20 cellular contexts compared by ENCODE assay signal in genomic region chr3:155702745-155703581, GRCh38. TPM values are rescaled to one million over a fixed set of nuclear protein-coding genes. Genes with fewer than 3 reads are reported as not detected.
DNase-seq lines count a peak whose midpoint lies in the region; ATAC-seq and TF ChIP-seq lines count a peak whose summit lies in the region.
"Had no signal": no experiment of that assay in that cellular context is flagged by ENCODE, and none has a peak within 500 bp of the region (broad histone marks: within the 10 kb centered on the region; RNA-seq: fewer than 3 reads in every experiment).

No MANE protein-coding gene starts in this region.

- 56 to 61% methylated on average over 6 of the region's 6 CpGs for WGBS in body of pancreas, 2 donors

- TF ChIP-seq POLR2A in body of pancreas (IDR thresholded peaks at IDR 0.05): no peak

- H3K36me3 Mint-ChIP-seq in nephron progenitor cell (ENCODE audit: low read depth): peaks cover 17% of the 10 kb centered on the region
- H3K36me3 Mint-ChIP-seq: CD8-positive, alpha-beta memory T cell had no signal

- no peak overlapping the region for H3K4me3 Mint-ChIP-seq in nephron progenitor cell
- H3K4me3 Mint-ChIP-seq: CD8-positive, alpha-beta memory T cell; HFFc6 had no signal

- no peaks in the 10 kb centered on the region for H3K9me3 Mint-ChIP-seq in nephron progenitor cell
- H3K9me3 Mint-ChIP-seq: CD8-positive, alpha-beta memory T cell; HFFc6 had no signal

- H3K36me3 ChIP-seq in cardiac muscle cell: no peaks in the 10 kb centered on the region
- H3K36me3 ChIP-seq in right atrium auricular region: no peaks in the 10 kb centered on the region
- no peaks in the 10 kb centered on the region for H3K36me3 ChIP-seq in body of pancreas (replicated peaks in 1 of 2; ENCODE audit: insufficient read depth in 1 of 2, low read depth in 2 of 2)
- H3K36me3 ChIP-seq: BLaER1 treated with 17β-estradiol and CSF1 and Interleukin-3, amounts not matched to agents 10 nM and 100 nM; MG63 had no signal

- H3K9me3 ChIP-seq in cardiac muscle cell (ENCODE audit: low read depth) (no peaks in the 10 kb centered on the region), right atrium auricular region (no peaks in the 10 kb centered on the region), body of pancreas (no peaks in the 10 kb centered on the region)
- H3K9me3 ChIP-seq: MG63 had no signal

- intact Hi-C loops in body of pancreas (cut with DNase I): no loop called here

- H3K27me3 ChIP-seq in cardiac muscle cell (no peaks in the 10 kb centered on the region), right atrium auricular region (no peaks in the 10 kb centered on the region), body of pancreas (no peaks in the 10 kb centered on the region)
- H3K27me3 ChIP-seq: BLaER1 treated with 17β-estradiol and CSF1 and Interleukin-3, amounts not matched to agents 10 nM and 100 nM; MG63 had no signal

- DNase-seq in cardiac muscle cell (ENCODE audit: low read depth in 1 of 2, low spot score in 1 of 2): peak in 1 of 2 donors; percentile 44
- no peak for DNase-seq in right atrium auricular region (ENCODE audit: low spot score)
- DNase-seq in body of pancreas: no peak
- DNase-seq in nephron progenitor cell: peak; percentile 10
- no peak for DNase-seq in stimulated activated CD4-positive, alpha-beta T cell treated with anti-CD3 and anti-CD28 coated beads, Interleukin-4, amount 100 ng/mL, for 24 hours
- no peak for DNase-seq in amygdala (lab: John Stamatoyannopoulos, UW)
- no peak for DNase-seq in activated T-cell treated with anti-CD3 and anti-CD28 coated beads, Interleukin-2, amount 50 U/mL, for 1 hour
- DNase-seq: CD8-positive, alpha-beta memory T cell; GF-D8; HFFc6; MG63; NCI-H1092; NCI-H1694 treated with DMSO at 0.1 percent for 48 hours; NCI-H2107; NCI-H226; NCI-H524 treated with DMSO at 0.1 percent for 48 hours; SHP77 had no signal

- no peaks in the 10 kb centered on the region for H3K27me3 Mint-ChIP-seq in nephron progenitor cell (ENCODE audit: low read depth, poor library complexity)

- H3K4me1 ChIP-seq in cardiac muscle cell (ENCODE audit: low read depth): peaks cover 18% of the 10 kb centered on the region
- H3K4me1 ChIP-seq in right atrium auricular region: no peaks in the 10 kb centered on the region
- H3K4me1 ChIP-seq in body of pancreas: peaks cover 7% of the 10 kb centered on the region

- H3K27ac ChIP-seq in cardiac muscle cell (peak overlapping the region; percentile 52), right atrium auricular region (no peak overlapping the region), body of pancreas (peak overlapping the region; percentile 3 to 86 (median 46))
- H3K27ac ChIP-seq: KMS-11 had no signal

- no peak for ATAC-seq in body of pancreas
- ATAC-seq in GM21717 (IDR thresholded peaks at IDR 0.05; ENCODE audit: unreplicated experiment): no peak

- TF ChIP-seq CTCF in cardiac muscle cell (IDR thresholded peaks at IDR 0.05; ENCODE audit: low read depth, low read length) (no peak), right atrium auricular region (IDR thresholded peaks at IDR 0.05) (no peak), body of pancreas (IDR thresholded peaks at IDR 0.05) (no peak), nephron progenitor cell (IDR thresholded peaks at IDR 0.05) (no peak)

- H3K27ac Mint-ChIP-seq in nephron progenitor cell: no peak overlapping the region
- H3K27ac Mint-ChIP-seq: CD8-positive, alpha-beta memory T cell; HFFc6 had no signal

- H3K4me1 Mint-ChIP-seq in nephron progenitor cell: peaks cover 41% of the 10 kb centered on the region
- H3K4me1 Mint-ChIP-seq: CD8-positive, alpha-beta memory T cell had no signal

- H3K4me3 ChIP-seq in cardiac muscle cell (no peak overlapping the region), right atrium auricular region (no peak overlapping the region), body of pancreas (no peak overlapping the region)
- H3K4me3 ChIP-seq: BLaER1 treated with 17β-estradiol and CSF1 and Interleukin-3, amounts not matched to agents 10 nM and 100 nM; MG63 had no signal

RNA-seq across cellular contexts. Expression of gene PLCH1, which starts 41.9 kb away (rescaled TPM):
- total RNA-seq in cardiac muscle cell (6.2 and 7.8 TPM in 2 replicates), right atrium auricular region (1 to 10 TPM; 1.4 to 1.5 TPM), body of pancreas (1 to 10 TPM; 3.0 to 5.2 TPM)
- polyA plus RNA-seq in cardiac muscle cell: 2.7 and 6.2 TPM in 2 replicates
- total RNA-seq: CD8-positive, alpha-beta memory T cell; HFFc6 had no signal
- polyA plus RNA-seq: CD8-positive, alpha-beta memory T cell had no signal

Comparison
In these comparisons a context has a peak if more than half of its experiments do, and no peak if none do; other contexts are left out.
1. H3K27ac ChIP-seq: peak in cardiac muscle cell (single experiment) and body of pancreas (4 of 4); none in right atrium auricular region (0 of 2).